ENCODE assay signal across 25 cellular contexts in the genomic region with DNA sequence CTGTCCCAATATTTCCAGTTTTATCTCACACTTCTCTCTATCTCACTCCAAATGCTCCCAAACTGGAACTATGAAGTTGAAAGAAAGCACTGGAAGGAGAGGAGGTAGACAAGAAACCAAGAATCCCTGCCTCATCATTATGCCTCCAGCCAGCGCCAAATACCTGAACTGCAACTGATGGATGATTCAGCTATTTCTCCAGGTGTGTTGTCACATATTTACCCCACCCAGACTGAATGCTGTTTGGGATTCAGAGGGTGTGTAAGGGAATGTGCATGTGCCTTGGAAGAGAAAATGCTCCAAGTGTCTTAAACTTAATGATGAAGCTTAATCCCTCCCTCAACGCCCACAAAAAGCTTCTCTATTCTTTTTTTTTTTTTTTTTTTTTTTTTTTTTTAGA.
"Had no signal": no experiment of that assay in that cellular context is flagged by ENCODE, and none has a peak within 500 bp of the region (broad histone marks: within the 10 kb centered on the region; RNA-seq: fewer than 3 reads in every experiment).

No MANE protein-coding gene starts in this region.

- H3K27me3 Mint-ChIP-seq: progenitor cell of endocrine pancreas had no signal

- H3K36me3 ChIP-seq: gastrocnemius medialis, heart right ventricle, left ventricle myocardium inferior, lower lobe of right lung, pancreas, stomach, thoracic aorta, transverse colon, uterus had no signal

- H3K4me3 Mint-ChIP-seq: natural killer cell treated with Interleukin-12 subunit alpha and Interleukin-12 subunit beta and Interleukin-15 and Interleukin-18, amount 100 ng/mL, for 72 hours had no signal

- H3K27ac ChIP-seq: dorsolateral prefrontal cortex, gastrocnemius medialis, heart right ventricle, left ventricle myocardium inferior, lower lobe of right lung, pancreas, thoracic aorta, transverse colon, uterus had no signal

- H3K4me3 ChIP-seq: dorsolateral prefrontal cortex, gastrocnemius medialis, heart right ventricle, left ventricle myocardium inferior, lower lobe of right lung, pancreas, stomach, thoracic aorta, transverse colon, uterus had no signal

- H3K27ac Mint-ChIP-seq: natural killer cell treated with Interleukin-12 subunit alpha and Interleukin-12 subunit beta and Interleukin-15 and Interleukin-18, amount 100 ng/mL, for 72 hours; progenitor cell of endocrine pancreas had no signal

- H3K36me3 Mint-ChIP-seq: natural killer cell treated with Interleukin-12 subunit alpha and Interleukin-12 subunit beta and Interleukin-15 and Interleukin-18, amount 100 ng/mL, for 72 hours had no signal

- FAIRE-seq: pancreas, small intestine had no signal

- H3K4me1 ChIP-seq: gastrocnemius medialis, heart right ventricle, left ventricle myocardium inferior, lower lobe of right lung, uterus had no signal

- DNase-seq: cortex of kidney; dorsolateral prefrontal cortex; effector CD8-positive, alpha-beta T cell; gastrocnemius medialis; heart right ventricle; hypothalamus; islet precursor cell; left cardiac atrium; left ventricle myocardium inferior; lower lobe of right lung; mesenchymal stem cell; midbrain; occipital lobe; pancreas; right cardiac atrium; small intestine; stimulated activated CD4-positive, alpha-beta T cell treated with anti-CD3 and anti-CD28 coated beads, Interleukin-12 subunit alpha, Interleukin-12 subunit beta, amount 100 ng/mL, for 4 hours; stimulated activated naive CD4-positive, alpha-beta T cell; stomach; substantia nigra; transverse colon; uterus had no signal

- H3K27me3 ChIP-seq: gastrocnemius medialis, heart right ventricle, pancreas, stomach, transverse colon, uterus had no signal

- H3K9me3 ChIP-seq: gastrocnemius medialis, lower lobe of right lung, pancreas, stomach, thoracic aorta, transverse colon, uterus had no signal
